ENCODE assay signal across 8 cellular contexts in genomic region chr17:39981207-39982068, GRCh38. TPM values are rescaled to one million over a fixed set of nuclear protein-coding genes. Genes with fewer than 3 reads are reported as not detected.
DNase-seq lines count a peak whose midpoint lies in the region; ATAC-seq lines count a peak whose summit lies in the region.

No MANE protein-coding gene starts in this region.

- no peaks in the 10 kb centered on the region for H3K9me3 ChIP-seq in ectodermal cell (ENCODE audit: control insufficient read depth, low read length)

- DNase-seq in GF-D8 (lab: John Stamatoyannopoulos, UW), result peak; percentile 6
- peak; percentile 35 for DNase-seq in NOMO-1 treated with dmso at 0.1 percent for 144 hours (lab: John Stamatoyannopoulos, UW; ENCODE audit: unreplicated experiment)
- peak; percentile 5 for DNase-seq in myocyte (ENCODE audit: low read depth)
- no peak for DNase-seq in stimulated activated CD4-positive, alpha-beta T cell treated with anti-CD3 and anti-CD28 coated beads, Interleukin-4, amount 100 ng/mL, for 24 hours
- no peak for DNase-seq in NCI-H2107 treated with DMSO at 0.1 percent for 48 hours (lab: John Stamatoyannopoulos, UW; ENCODE audit: unreplicated experiment)

- H3K4me3 ChIP-seq in ectodermal cell (ENCODE audit: insufficient read depth, low read depth, low read length), result peak overlapping the region; percentile 92

- no peak for ATAC-seq in GM21447 (IDR thresholded peaks at IDR 0.05; ENCODE audit: unreplicated experiment)
- no peak for ATAC-seq in GM21390 (IDR thresholded peaks at IDR 0.05; ENCODE audit: unreplicated experiment)

- peaks cover 24% of the 10 kb centered on the region for H3K36me3 ChIP-seq in ectodermal cell (ENCODE audit: control insufficient read depth, insufficient read depth, low read length)

- WGBS in ectodermal cell, 2 experiments, result 9 to 14% methylated on average over 20 of the region's 20 CpGs

- peaks cover 18% of the 10 kb centered on the region for H3K27me3 ChIP-seq in ectodermal cell (ENCODE audit: control insufficient read depth, insufficient read depth, low read length, poor library complexity, severe bottlenecking)

- no peaks in the 10 kb centered on the region for H3K4me1 ChIP-seq in ectodermal cell (ENCODE audit: control insufficient read depth, insufficient read depth, low read length)

- H3K27ac ChIP-seq in ectodermal cell (ENCODE audit: insufficient read depth, low read depth, low read length, poor library complexity, severe bottlenecking), result peak overlapping the region; percentile 88

RNA-seq across cellular contexts. Expression of gene PSMD3, which starts 0.8 kb away (rescaled TPM):
- polyA plus RNA-seq in ectodermal cell (2013, experiment 1 of 4), result 161 TPM
- 154 TPM for polyA plus RNA-seq in ectodermal cell (2013, experiment 2 of 4)
- 119 TPM for polyA plus RNA-seq in ectodermal cell (2013, experiment 3 of 4)
- 136 TPM for polyA plus RNA-seq in ectodermal cell (2013, experiment 4 of 4)
- total RNA-seq in myocyte, result 171 and 186 TPM in 2 replicates
- polyA plus RNA-seq in myocyte (2012), result 137 TPM

RNA-seq across cellular contexts. Expression of gene GSDMA, which starts 18.6 kb away (rescaled TPM):
- not detected for polyA plus RNA-seq in ectodermal cell (2013, experiment 1 of 4)
- polyA plus RNA-seq in ectodermal cell (2013, experiment 2 of 4), result not detected
- polyA plus RNA-seq in ectodermal cell (2013, experiment 3 of 4), result not detected
- polyA plus RNA-seq in ectodermal cell (2013, experiment 4 of 4), result not detected
- not detected in 2 replicates for total RNA-seq in myocyte
- not detected for polyA plus RNA-seq in myocyte (2012)

RNA-seq across cellular contexts. Expression of gene CSF3, which starts 33.8 kb away (rescaled TPM):
- polyA plus RNA-seq in ectodermal cell (2013, experiment 1 of 4), result not detected
- polyA plus RNA-seq in ectodermal cell (2013, experiment 2 of 4), result not detected
- polyA plus RNA-seq in ectodermal cell (2013, experiment 3 of 4), result not detected
- polyA plus RNA-seq in ectodermal cell (2013, experiment 4 of 4), result not detected
- total RNA-seq in myocyte, result 0.10 and 0.11 TPM in 2 replicates
- not detected for polyA plus RNA-seq in myocyte (2012)

RNA-seq across cellular contexts. Expression of gene LRRC3C, which starts 53.9 kb away (rescaled TPM):
- not detected for polyA plus RNA-seq in ectodermal cell (2013, experiment 1 of 4)
- polyA plus RNA-seq in ectodermal cell (2013, experiment 2 of 4), result not detected
- not detected for polyA plus RNA-seq in ectodermal cell (2013, experiment 3 of 4)
- polyA plus RNA-seq in ectodermal cell (2013, experiment 4 of 4), result not detected
- not detected in 2 replicates for total RNA-seq in myocyte
- not detected for polyA plus RNA-seq in myocyte (2012)

RNA-seq across cellular contexts. Expression of gene ORMDL3, which starts 54.0 kb away (rescaled TPM):
- polyA plus RNA-seq in ectodermal cell (2013, experiment 1 of 4), result 65.4 TPM
- 71.6 TPM for polyA plus RNA-seq in ectodermal cell (2013, experiment 2 of 4)
- polyA plus RNA-seq in ectodermal cell (2013, experiment 3 of 4), result 50.4 TPM
- 54.5 TPM for polyA plus RNA-seq in ectodermal cell (2013, experiment 4 of 4)
- total RNA-seq in myocyte, result 34.7 and 37.7 TPM in 2 replicates
- polyA plus RNA-seq in myocyte (2012), result 101 TPM

Comparison
In these comparisons a context has a peak if more than half of its experiments do, and no peak if none do; other contexts are left out.
1. DNase-seq: peak in GF-D8 (single experiment), NOMO-1 treated with dmso at 0.1 percent for 144 hours (single experiment) and myocyte (single experiment); none in stimulated activated CD4-positive, alpha-beta T cell treated with anti-CD3 and anti-CD28 coated beads, Interleukin-4, amount 100 ng/mL, for 24 hours (single experiment) and NCI-H2107 treated with DMSO at 0.1 percent for 48 hours (single experiment).